In the genomic region with DNA sequence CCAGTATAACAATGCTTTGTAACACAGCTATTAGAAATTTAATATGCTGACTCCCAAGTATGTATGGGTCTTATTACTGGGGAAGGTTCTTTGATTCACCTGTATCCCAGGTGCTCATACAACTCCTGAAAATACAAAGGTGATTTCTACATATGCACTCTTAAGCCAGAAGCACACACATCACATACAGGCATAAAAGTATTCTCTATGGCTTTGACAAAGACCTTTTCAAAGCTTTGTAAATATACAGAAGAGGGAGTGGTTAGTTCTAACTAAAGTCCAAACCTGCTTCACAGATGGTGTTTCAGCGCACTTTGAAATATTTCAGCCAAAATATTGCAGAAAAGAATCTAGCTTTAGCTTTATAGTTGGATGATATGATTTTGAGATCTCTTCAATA, we compare ENCODE assay signal across 27 cellular contexts.
"Had no signal": no experiment of that assay in that cellular context is flagged by ENCODE, and none has a peak within 500 bp of the region (broad histone marks: within the 10 kb centered on the region; RNA-seq: fewer than 3 reads in every experiment).

No MANE protein-coding gene starts in this region.

- ATAC-seq: activated naive CD4-positive, alpha-beta T cell treated with anti-CD3 and anti-CD28 coated beads, Interleukin-2, amount 50 U/mL, for 72 hours; activated naive CD8-positive, alpha-beta T cell treated with anti-CD3 and anti-CD28 coated beads, Interleukin-2, amount 50 U/mL, for 24 hours; activated T-cell treated with anti-CD3 and anti-CD28 coated beads, Interleukin-2, amount 50 U/mL, for 4 hours; body of pancreas; K562; Panc1; Right ventricle myocardium inferior had no signal

- DNase-seq: activated CD4-positive, alpha-beta memory T cell treated with anti-CD3 and anti-CD28 coated beads for 36 hours; activated CD4-positive, alpha-beta T cell treated with anti-CD3 and anti-CD28 coated beads, Interleukin-2, amount 10 ng/mL, durations not matched to agents 7 days and 5 days; activated CD4-positive, CD25-positive, alpha-beta regulatory T cell; activated CD8-positive, alpha-beta memory T cell treated with anti-CD3 and anti-CD28 coated beads for 24 hours; activated effector memory CD4-positive, alpha-beta T cell treated with anti-CD3 and anti-CD28 coated beads, Interleukin-2, amount 50 U/mL, for 16 hours; activated naive CD4-positive, alpha-beta T cell treated with Interleukin-2 at 50 U/mL for 16 hours; activated naive CD8-positive, alpha-beta T cell treated with anti-CD3 and anti-CD28 coated beads, Interleukin-2, amount 50 U/mL, for 24 hours; activated T-cell treated with anti-CD3 and anti-CD28 coated beads, Interleukin-2, amount 50 U/mL, for 4 hours; amniotic stem cell; body of pancreas; central memory CD4-positive, alpha-beta T cell; Karpas-422; MM.1S; NCI-H146; NCI-H187 treated with DMSO at 0.1 percent for 48 hours; NCI-H2171 treated with DMSO at 0.1 percent for 48 hours; NCI-H446; NCI-H524; NCI-H82; NK-92 treated with Interleukin-12 subunit alpha and Interleukin-12 subunit beta, amount 100 ng/mL, for 24 hours; OCI-M1; RPMI8226; T-helper 1 cell had no signal
